9 cellular contexts compared by ENCODE assay signal in genomic region chr9:72888943-72889342, GRCh38.
"Had no signal": no experiment of that assay in that cellular context is flagged by ENCODE, and none has a peak within 500 bp of the region (broad histone marks: within the 10 kb centered on the region; RNA-seq: fewer than 3 reads in every experiment).

No MANE protein-coding gene starts in this region.

- H3K4me3 Mint-ChIP-seq: HFFc6, IgD-negative memory B cell had no signal

- H3K36me3 Mint-ChIP-seq: IgD-negative memory B cell had no signal

- H2AFZ ChIP-seq: GM23248 had no signal

- H3K4me3 ChIP-seq: GM23248, HAP-1 had no signal

- H3K9me3 ChIP-seq: HAP-1 had no signal

- H3K27ac ChIP-seq: GM23248, HL-60 had no signal

- H3K36me3 ChIP-seq: HAP-1 had no signal

- H3K4me1 ChIP-seq: HAP-1 had no signal

- H3K9ac ChIP-seq: GM23248 had no signal

- H3K9me3 Mint-ChIP-seq: HFFc6 had no signal

- H3K4me1 Mint-ChIP-seq: IgD-negative memory B cell had no signal

- ATAC-seq: HCT116, HepG2 had no signal

- DNase-seq: GM23248, GOT3, H7, HFFc6 had no signal

- FAIRE-seq: HepG2 had no signal
